14 cellular contexts compared by ENCODE assay signal in the genomic region with DNA sequence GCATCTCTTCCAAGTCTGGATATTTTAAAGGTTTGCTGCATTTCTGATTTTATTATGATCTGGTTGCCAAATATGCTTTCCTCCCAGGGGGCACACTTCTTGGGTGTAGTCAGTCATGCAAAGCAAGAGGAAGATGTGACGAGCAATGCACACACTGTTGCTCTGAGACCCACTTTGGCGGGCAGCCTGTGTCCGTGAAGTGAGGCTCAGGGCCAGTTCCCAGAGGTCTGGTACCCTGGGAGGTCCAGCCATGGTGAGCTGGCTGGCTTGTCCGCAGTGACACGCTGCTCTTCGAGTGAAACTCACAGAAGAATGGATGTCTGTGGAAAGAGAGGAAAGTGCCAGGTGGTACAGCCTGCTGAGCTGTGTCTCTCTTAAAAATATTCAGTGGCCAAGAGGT. TPM values are rescaled to one million over a fixed set of nuclear protein-coding genes. Genes with fewer than 3 reads are reported as not detected.
DNase-seq lines count a peak whose midpoint lies in the region; ATAC-seq and TF ChIP-seq lines count a peak whose summit lies in the region.
"Had no signal": no experiment of that assay in that cellular context is flagged by ENCODE, and none has a peak within 500 bp of the region (broad histone marks: within the 10 kb centered on the region; RNA-seq: fewer than 3 reads in every experiment).

No MANE protein-coding gene starts in this region.

- H3K27me3 ChIP-seq in Peyer's patch: no peaks in the 10 kb centered on the region
- H3K27me3 ChIP-seq in heart left ventricle: no peaks in the 10 kb centered on the region
- H3K27me3 ChIP-seq: neutrophil had no signal

- H3K27ac ChIP-seq in Peyer's patch (no peak overlapping the region), heart left ventricle (peak overlapping the region in 11 of 12 donors; percentile 9 to 90 (median 59))
- H3K27ac ChIP-seq: neutrophil had no signal

- H3K9me3 ChIP-seq in Peyer's patch: no peaks in the 10 kb centered on the region
- no peaks in the 10 kb centered on the region for H3K9me3 ChIP-seq in heart left ventricle
- H3K9me3 ChIP-seq: neutrophil had no signal

- H3K27ac Mint-ChIP-seq in immature natural killer cell: no peak overlapping the region
- H3K27ac Mint-ChIP-seq in activated T-helper 2 cell treated with anti-CD3 and anti-CD28 coated beads, Interferon-gamma antibody, Interleukin-2, Interleukin-4, amounts not matched to agents 10 μg/mL and 5 μg/mL and 100 μg/mL, durations not matched to agents 14 hours and 24 hours and 36 hours: no peak overlapping the region
- H3K27ac Mint-ChIP-seq: activated naive CD8-positive, alpha-beta T cell treated with anti-CD3 and anti-CD28 coated beads for 36 hours had no signal

- WGBS in heart left ventricle, 4 donors: 37 to 52% (median 41%) methylated on average over 6 of the region's 6 CpGs

- H3K4me3 Mint-ChIP-seq in immature natural killer cell: no peak overlapping the region
- H3K4me3 Mint-ChIP-seq in activated T-helper 2 cell treated with anti-CD3 and anti-CD28 coated beads, Interferon-gamma antibody, Interleukin-2, Interleukin-4, amounts not matched to agents 10 μg/mL and 5 μg/mL and 100 μg/mL, durations not matched to agents 14 hours and 24 hours and 36 hours (ENCODE audit: low read depth): no peak overlapping the region
- H3K4me3 Mint-ChIP-seq: activated naive CD8-positive, alpha-beta T cell treated with anti-CD3 and anti-CD28 coated beads for 36 hours; CD4-positive, CD25-positive, alpha-beta regulatory T cell had no signal

- DNase-seq in EH (ENCODE audit: low read depth): peak; percentile 95
- DNase-seq in Peyer's patch: peak in 2 of 3 donors; percentile 33 to 42
- peak in 2 of 5 donors; percentile 8 to 25 for DNase-seq in heart left ventricle
- peak; percentile 80 for DNase-seq in skeletal muscle cell (ENCODE audit: low read depth)
- no peak for DNase-seq in NCI-H1694 (lab: John Stamatoyannopoulos, UW)
- DNase-seq in immature natural killer cell: no peak
- no peak for DNase-seq in activated T-helper 2 cell treated with anti-CD3 and anti-CD28 coated beads, Interferon-gamma antibody, Interleukin-2, Interleukin-4, amounts not matched to agents 10 μg/mL and 5 μg/mL and 100 μg/mL, durations not matched to agents 14 hours and 24 hours and 36 hours (ENCODE audit: low spot score)
- no peak for DNase-seq in retina
- DNase-seq: activated naive CD8-positive, alpha-beta T cell treated with anti-CD3 and anti-CD28 coated beads for 36 hours; CD4-positive, CD25-positive, alpha-beta regulatory T cell; glutamatergic neuron had no signal

- H3K9me3 Mint-ChIP-seq in immature natural killer cell: no peaks in the 10 kb centered on the region
- H3K9me3 Mint-ChIP-seq in activated T-helper 2 cell treated with anti-CD3 and anti-CD28 coated beads, Interferon-gamma antibody, Interleukin-2, Interleukin-4, amounts not matched to agents 10 μg/mL and 5 μg/mL and 100 μg/mL, durations not matched to agents 14 hours and 24 hours and 36 hours: no peaks in the 10 kb centered on the region
- H3K9me3 Mint-ChIP-seq: activated naive CD8-positive, alpha-beta T cell treated with anti-CD3 and anti-CD28 coated beads for 36 hours had no signal

- H3K36me3 ChIP-seq in Peyer's patch: no peaks in the 10 kb centered on the region
- H3K36me3 ChIP-seq in heart left ventricle: peaks cover 0 to 4% (median 0%) of the 10 kb centered on the region in 9 donors
- H3K36me3 ChIP-seq: neutrophil had no signal

- H3K4me3 ChIP-seq in Peyer's patch: no peak overlapping the region
- no peak overlapping the region for H3K4me3 ChIP-seq in heart left ventricle
- H3K4me3 ChIP-seq in skeletal muscle cell (ENCODE audit: low read depth, low read length): no peak overlapping the region

- TF ChIP-seq POLR2A in Peyer's patch (IDR thresholded peaks at IDR 0.05): no peak
- no peak for TF ChIP-seq POLR2A in heart left ventricle (IDR thresholded peaks at IDR 0.05)

- peaks cover 0 to 9% (median 1%) of the 10 kb centered on the region in 3 donors for H3K36me3 Mint-ChIP-seq in immature natural killer cell
- peaks cover 68% of the 10 kb centered on the region for H3K36me3 Mint-ChIP-seq in activated T-helper 2 cell treated with anti-CD3 and anti-CD28 coated beads, Interferon-gamma antibody, Interleukin-2, Interleukin-4, amounts not matched to agents 10 μg/mL and 5 μg/mL and 100 μg/mL, durations not matched to agents 14 hours and 24 hours and 36 hours (ENCODE audit: low read depth)

- H3K27me3 Mint-ChIP-seq in immature natural killer cell (ENCODE audit: low read depth in 3 of 3): peaks cover 0 to 6% (median 3%) of the 10 kb centered on the region in 3 donors
- no peaks in the 10 kb centered on the region for H3K27me3 Mint-ChIP-seq in activated T-helper 2 cell treated with anti-CD3 and anti-CD28 coated beads, Interferon-gamma antibody, Interleukin-2, Interleukin-4, amounts not matched to agents 10 μg/mL and 5 μg/mL and 100 μg/mL, durations not matched to agents 14 hours and 24 hours and 36 hours (ENCODE audit: low read depth)
- H3K27me3 Mint-ChIP-seq: activated naive CD8-positive, alpha-beta T cell treated with anti-CD3 and anti-CD28 coated beads for 36 hours; CD4-positive, CD25-positive, alpha-beta regulatory T cell had no signal

- TF ChIP-seq CTCF in Peyer's patch (IDR thresholded peaks at IDR 0.05): no peak
- TF ChIP-seq CTCF in heart left ventricle (IDR thresholded peaks at IDR 0.05): no peak

- peak; percentile 3 to 21 (median 16) for ATAC-seq in heart left ventricle

- peaks cover 19 to 20% of the 10 kb centered on the region in 2 donors for H3K4me1 Mint-ChIP-seq in immature natural killer cell
- peaks cover 5% of the 10 kb centered on the region for H3K4me1 Mint-ChIP-seq in activated T-helper 2 cell treated with anti-CD3 and anti-CD28 coated beads, Interferon-gamma antibody, Interleukin-2, Interleukin-4, amounts not matched to agents 10 μg/mL and 5 μg/mL and 100 μg/mL, durations not matched to agents 14 hours and 24 hours and 36 hours (ENCODE audit: low read depth)

- peaks cover 0 to 18% (median 2%) of the 10 kb centered on the region in 4 donors for H3K4me1 ChIP-seq in Peyer's patch
- H3K4me1 ChIP-seq in heart left ventricle: peaks cover 5 to 51% (median 28%) of the 10 kb centered on the region in 12 donors

- intact Hi-C loops in heart left ventricle (cut with DNase I): no loop called here
- intact Hi-C loops in activated T-helper 2 cell treated with anti-CD3 and anti-CD28 coated beads, Interferon-gamma antibody, Interleukin-2, Interleukin-4, amounts not matched to agents 10 μg/mL and 5 μg/mL and 100 μg/mL, durations not matched to agents 14 hours and 24 hours and 36 hours (cut with micrococcal nuclease): no loop called here

RNA-seq across cellular contexts. Expression of gene EDN2, which starts 52.8 kb away (rescaled TPM):
- total RNA-seq in Peyer's patch: 10 to 100 TPM in 3 of 4 donors, not detected in 1; 43.2 to 75.0 (median 49.1) TPM
- 1 to 10 TPM in 3 of 9 donors, under 1 TPM in 2, not detected in 4; 0.37 to 3.5 (median 1.9) TPM for total RNA-seq in heart left ventricle
- 1 to 10 TPM in 1 of 2 donors, under 1 TPM in 1; 0.23 to 2.6 TPM for polyA plus RNA-seq in heart left ventricle
- not detected for polyA plus RNA-seq in immature natural killer cell
- not detected in 2 replicates for total RNA-seq in activated T-helper 2 cell treated with anti-CD3 and anti-CD28 coated beads, Interferon-gamma antibody, Interleukin-2, Interleukin-4, amounts not matched to agents 10 μg/mL and 5 μg/mL and 100 μg/mL, durations not matched to agents 14 hours and 24 hours and 36 hours
- total RNA-seq: activated naive CD8-positive, alpha-beta T cell treated with anti-CD3 and anti-CD28 coated beads for 36 hours; liver; NCI-H460 had no signal
- polyA plus RNA-seq: CD4-positive, CD25-positive, alpha-beta regulatory T cell had no signal

Comparison
In these comparisons a context has a peak if more than half of its experiments do, and no peak if none do; other contexts are left out.
1. DNase-seq: peak in EH (single experiment), Peyer's patch (2 of 3) and skeletal muscle cell (single experiment); none in NCI-H1694 (single experiment), immature natural killer cell (0 of 3), activated T-helper 2 cell treated with anti-CD3 and anti-CD28 coated beads, Interferon-gamma antibody, Interleukin-2, Interleukin-4, amounts not matched to agents 10 μg/mL and 5 μg/mL and 100 μg/mL, durations not matched to agents 14 hours and 24 hours and 36 hours (single experiment) and retina (single experiment).
2. H3K27ac ChIP-seq: peak in heart left ventricle (11 of 12); none in Peyer's patch (0 of 4).